In genomic region chr1:156214024-156214748, GRCh38 we compare ENCODE assay signal across 8 cellular contexts. TPM values are rescaled to one million over a fixed set of nuclear protein-coding genes. Genes with fewer than 3 reads are reported as not detected.
DNase-seq lines count a peak whose midpoint lies in the region; ATAC-seq, FAIRE-seq and TF ChIP-seq lines count a peak whose summit lies in the region.

No MANE protein-coding gene starts in this region.

- no peak for TF ChIP-seq POLR2A in HepG2 (IDR thresholded peaks at IDR 0.05; ENCODE audit: insufficient read depth in 1 of 2, low read depth in 2 of 2, low read length in 2 of 2)
- TF ChIP-seq POLR2A in uterus (IDR thresholded peaks at IDR 0.05), result no peak

- H3K27me3 ChIP-seq in HL-60 (ENCODE audit: insufficient read depth, poor library complexity, severe bottlenecking) (no peaks in the 10 kb centered on the region), HepG2 (ENCODE audit: control insufficient read depth in 1 of 2, insufficient read depth in 2 of 2, low read length in 2 of 2) (no peaks in the 10 kb centered on the region; a peak in 1 of 5 replicates), uterus (no peaks in the 10 kb centered on the region)

- peak overlapping the region; percentile 98 for H3K27ac Mint-ChIP-seq in activated naive CD4-positive, alpha-beta T cell treated with anti-CD3 and anti-CD28 coated beads, Interleukin-2, amount 50 U/mL, for 24 hours

- in situ Hi-C loops in HepG2 (cut with HindIII; ENCODE audit: extremely low pct_ligation_motif_present, low pct_unique_long_range_greater_than_20kb), result no loop called here

- no peak for DNase-seq in AG04449 (ENCODE audit: low read depth, low spot score)
- DNase-seq in HL-60 (ENCODE audit: low read depth in 1 of 2, low spot score in 1 of 2), result no peak
- peak; percentile 45 for DNase-seq in HepG2 (ENCODE audit: low spot score)
- no peak for DNase-seq in uterus
- no peak for DNase-seq in GM19238 (ENCODE audit: insufficient read length, low spot score)
- no peak for DNase-seq in DMS153 (lab: John Stamatoyannopoulos, UW)

- H3K4me1 ChIP-seq in HepG2 (ENCODE audit: insufficient read depth, low read length) (peaks cover 36% of the 10 kb centered on the region), uterus (peaks cover 0 to 3% of the 10 kb centered on the region in 2 donors)

- CTCF ChIA-PET in AG04449 (lab: Yijun Ruan, JAX), result interaction anchor here (0.6 to 3.9 kb wide), 5 partner anchors 10 to 124 kb away, joined by 3 to 43 read pairs (median 5); no protein-coding TSS in a partner anchor
- CTCF ChIA-PET in HepG2 (lab: Yijun Ruan, JAX; ENCODE audit: low intra/inter-chr PET ratio, low total read pairs), result no interaction called here

- peaks cover 28% of the 10 kb centered on the region for H3K79me2 ChIP-seq in HepG2 (ENCODE audit: insufficient read depth, low read length)

- no peaks in the 10 kb centered on the region for H4K20me1 ChIP-seq in HepG2 (ENCODE audit: insufficient read depth, low read length)

- H3K4me3 Mint-ChIP-seq in activated naive CD4-positive, alpha-beta T cell treated with anti-CD3 and anti-CD28 coated beads, Interleukin-2, amount 50 U/mL, for 24 hours, result peak overlapping the region; percentile 88

- H3K4me3 ChIP-seq in AG04449 (ENCODE audit: low read depth, low read length), result peak overlapping the region; percentile 96
- H3K4me3 ChIP-seq in HL-60 (replicated peaks; ENCODE audit: insufficient read depth, low read length), result no peak overlapping the region; the same call in 1 of the 2 replicates
- H3K4me3 ChIP-seq in HepG2 (replicated peaks in 1 of 3; ENCODE audit: insufficient read depth in 1 of 3, low read depth in 2 of 3, low read length in 3 of 3), result peak overlapping the region; percentile 75 to 88 (median 82); a peak in 5 of 6 replicates
- H3K4me3 ChIP-seq in uterus, result peak overlapping the region; percentile 59 to 63

- H3K9me3 Mint-ChIP-seq in activated naive CD4-positive, alpha-beta T cell treated with anti-CD3 and anti-CD28 coated beads, Interleukin-2, amount 50 U/mL, for 24 hours, result no peaks in the 10 kb centered on the region

- no peak for FAIRE-seq in HepG2 (lab: Jason Lieb, UNC)

- BruUV-seq in HepG2 (replicated peaks; lab: Mats Ljungman, UMichigan), result no TSS peak

- no peak for TF ChIP-seq CTCF in AG04449 (IDR thresholded peaks at IDR 0.05; ENCODE audit: insufficient read depth, low read length, missing control alignments)
- no peak for TF ChIP-seq CTCF in HL-60 (IDR thresholded peaks at IDR 0.05; ENCODE audit: insufficient read depth, low read length)
- TF ChIP-seq CTCF in HepG2 (CRISPR knock-in tag; IDR thresholded peaks at IDR 0.05), result no peak
- TF ChIP-seq CTCF in uterus (IDR thresholded peaks at IDR 0.05), result no peak

- no peak overlapping the region for H2AFZ ChIP-seq in HepG2 (ENCODE audit: low read length)

- intact Hi-C loops in HepG2 (cut with micrococcal nuclease; ENCODE audit: unreplicated experiment), result no loop called here
- intact Hi-C loops in uterus (cut with DNase I; ENCODE audit: low total_unique reads), result no loop called here

- peak overlapping the region; percentile 93 for H3K4me2 ChIP-seq in HepG2 (ENCODE audit: low read depth, low read length)

- peaks cover 19% of the 10 kb centered on the region for H3K36me3 Mint-ChIP-seq in activated naive CD4-positive, alpha-beta T cell treated with anti-CD3 and anti-CD28 coated beads, Interleukin-2, amount 50 U/mL, for 24 hours

- ATAC-seq in HepG2, result no peak
- no peak for ATAC-seq in GM21723 (IDR thresholded peaks at IDR 0.05; ENCODE audit: unreplicated experiment)

- H3K27me3 Mint-ChIP-seq in activated naive CD4-positive, alpha-beta T cell treated with anti-CD3 and anti-CD28 coated beads, Interleukin-2, amount 50 U/mL, for 24 hours, result no peaks in the 10 kb centered on the region

- TF ChIP-seq EP300 in HepG2 (IDR thresholded peaks at IDR 0.05; ENCODE audit: low read depth in 2 of 2, low read length in 2 of 2) (no peak), HepG2 (CRISPR knock-in tag; IDR thresholded peaks at IDR 0.05; ENCODE audit: borderline replicate concordance) (no peak)

- peak overlapping the region; percentile 97 for H3K9ac ChIP-seq in HepG2 (ENCODE audit: insufficient read depth, low read depth, low read length)

- H3K36me3 ChIP-seq in HepG2 (replicated peaks in 1 of 2; ENCODE audit: control insufficient read depth in 1 of 2, insufficient read depth in 2 of 2, low read length in 2 of 2) (peaks cover 7 to 24% of the 10 kb centered on the region in 2 experiments), uterus (no peaks in the 10 kb centered on the region)

- no peak for TF ChIP-seq RAD21 in HepG2 (CRISPR knock-in tag; IDR thresholded peaks at IDR 0.05)

- H3K27ac ChIP-seq in HL-60 (replicated peaks) (peak overlapping the region; percentile 93), HepG2 (ENCODE audit: extremely low read length, insufficient read depth, low read length) (peak overlapping the region; percentile 99), uterus (peak overlapping the region; percentile 93 to 95)

- POLR2A ChIA-PET in AG04449 (lab: Yijun Ruan, JAX), result interaction anchor here (1.2 to 1.7 kb wide), 2 partner anchors 19 to 21 kb away, joined by 4 to 19 read pairs; partner anchors contain the start of gene SLC25A44
- POLR2A ChIA-PET in HepG2 (lab: Yijun Ruan, JAX), result interaction anchor here (1.3 to 3.0 kb wide), 8 partner anchors 9 to 85 kb away, joined by 7 to 61 read pairs (median 13); partner anchors contain the start of gene SLC25A44

- H3K9me3 ChIP-seq in HepG2 (ENCODE audit: low read length) (no peaks in the 10 kb centered on the region), uterus (no peaks in the 10 kb centered on the region)

- H3K4me1 Mint-ChIP-seq in activated naive CD4-positive, alpha-beta T cell treated with anti-CD3 and anti-CD28 coated beads, Interleukin-2, amount 50 U/mL, for 24 hours, result peaks cover 44% of the 10 kb centered on the region

- WGBS in HepG2 (ENCODE audit: low lambda C conversion rate), result 84% methylated on average over 16 of the region's 16 CpGs

RNA-seq across cellular contexts. Expression of gene PMF1, which starts 1.4 kb away (rescaled TPM):
- total RNA-seq in HepG2 (2016; rRNA removed; fragmentation: Illumina TruSeq; extraction: Trizol) (89.0 and 94.7 TPM in 2 replicates), uterus (10 to 100 TPM; 45.2 to 61.3 (median 46.0) TPM)
- 17.5 TPM in 2 replicates for total RNA-seq in HepG2 (2016; cell fraction: cytosol; rRNA removed; fragmentation: Illumina TruSeq; extraction: Trizol; ENCODE audit: low read depth)
- 82.4 and 93.0 TPM in 2 replicates for total RNA-seq in HepG2 (2016; cell fraction: insoluble cytoplasmic fraction; rRNA removed; fragmentation: Illumina TruSeq; extraction: Trizol)
- 27.4 and 27.7 TPM in 2 replicates for total RNA-seq in HepG2 (2016; cell fraction: membrane; rRNA removed; fragmentation: Illumina TruSeq; extraction: Trizol)
- total RNA-seq in HepG2 (2016; cell fraction: nucleus; rRNA removed; fragmentation: Illumina TruSeq; extraction: Trizol), result 33.3 and 36.6 TPM in 2 replicates
- 68.4 and 72.5 TPM in 2 replicates for polyA plus RNA-seq in HepG2 (2011; rRNA removed)
- polyA plus RNA-seq in HepG2 (2011; cell fraction: cytosol; rRNA removed), result 86.5 and 119 TPM in 2 replicates
- 48.8 and 52.9 TPM in 2 replicates for polyA plus RNA-seq in HepG2 (2011; cell fraction: nucleus; rRNA removed)
- 33.5 and 43.4 TPM in 2 replicates for polyA plus RNA-seq in HepG2 (2012)
- 18.9 and 20.7 TPM in 2 replicates for polyA plus RNA-seq in HepG2 (2016; cell fraction: cytosol; fragmentation: Illumina TruSeq; extraction: Trizol; ENCODE audit: low read depth)
- polyA plus RNA-seq in HepG2 (2016; cell fraction: insoluble cytoplasmic fraction; fragmentation: Illumina TruSeq; extraction: Trizol; ENCODE audit: low read depth), result 86.3 and 93.3 TPM in 2 replicates
- polyA plus RNA-seq in HepG2 (2016; cell fraction: membrane; fragmentation: Illumina TruSeq; extraction: Trizol; ENCODE audit: low read depth), result 23.3 and 27.3 TPM in 2 replicates
- 65.7 and 78.3 TPM in 2 replicates for polyA plus RNA-seq in HepG2 (2016; cell fraction: nucleus; fragmentation: Illumina TruSeq; extraction: Trizol; ENCODE audit: insufficient read depth, low read depth)
- polyA minus RNA-seq in HepG2 (2011; rRNA and poly(A)+ RNA removed; ENCODE audit: low replicate concordance), result 42.8 and 60.1 TPM in 2 replicates
- polyA minus RNA-seq in HepG2 (2011; cell fraction: cytosol; rRNA and poly(A)+ RNA removed), result 14.4 and 17.2 TPM in 2 replicates
- 15.6 and 15.8 TPM in 2 replicates for polyA minus RNA-seq in HepG2 (2011; cell fraction: nucleus; rRNA and poly(A)+ RNA removed)

RNA-seq across cellular contexts. Expression of gene SLC25A44, which starts 20.3 kb away (rescaled TPM):
- total RNA-seq in HepG2 (2016; rRNA removed; fragmentation: Illumina TruSeq; extraction: Trizol) (10.7 and 12.4 TPM in 2 replicates), uterus (10 to 100 TPM in 2 of 4 donors, 1 to 10 TPM in 2; 5.9 to 26.9 (median 11.1) TPM)
- total RNA-seq in HepG2 (2016; cell fraction: cytosol; rRNA removed; fragmentation: Illumina TruSeq; extraction: Trizol; ENCODE audit: low read depth), result 2.6 and 3.8 TPM in 2 replicates
- total RNA-seq in HepG2 (2016; cell fraction: insoluble cytoplasmic fraction; rRNA removed; fragmentation: Illumina TruSeq; extraction: Trizol), result 11.2 and 11.8 TPM in 2 replicates
- 11.4 and 14.2 TPM in 2 replicates for total RNA-seq in HepG2 (2016; cell fraction: membrane; rRNA removed; fragmentation: Illumina TruSeq; extraction: Trizol)
- total RNA-seq in HepG2 (2016; cell fraction: nucleus; rRNA removed; fragmentation: Illumina TruSeq; extraction: Trizol), result 8.0 and 11.8 TPM in 2 replicates
- 13.4 and 14.3 TPM in 2 replicates for polyA plus RNA-seq in HepG2 (2011; rRNA removed)
- polyA plus RNA-seq in HepG2 (2011; cell fraction: cytosol; rRNA removed), result 9.3 and 10.2 TPM in 2 replicates
- 16.0 and 19.8 TPM in 2 replicates for polyA plus RNA-seq in HepG2 (2011; cell fraction: nucleus; rRNA removed)
- polyA plus RNA-seq in HepG2 (2012), result 13.1 and 13.9 TPM in 2 replicates
- polyA plus RNA-seq in HepG2 (2016; cell fraction: cytosol; fragmentation: Illumina TruSeq; extraction: Trizol; ENCODE audit: low read depth), result 2.3 TPM in 2 replicates
- polyA plus RNA-seq in HepG2 (2016; cell fraction: insoluble cytoplasmic fraction; fragmentation: Illumina TruSeq; extraction: Trizol; ENCODE audit: low read depth), result 14.4 and 18.0 TPM in 2 replicates
- 11.1 and 12.7 TPM in 2 replicates for polyA plus RNA-seq in HepG2 (2016; cell fraction: membrane; fragmentation: Illumina TruSeq; extraction: Trizol; ENCODE audit: low read depth)
- polyA plus RNA-seq in HepG2 (2016; cell fraction: nucleus; fragmentation: Illumina TruSeq; extraction: Trizol; ENCODE audit: insufficient read depth, low read depth), result 18.3 and 20.7 TPM in 2 replicates
- 12.6 and 66.8 TPM in 2 replicates for polyA minus RNA-seq in HepG2 (2011; rRNA and poly(A)+ RNA removed; ENCODE audit: low replicate concordance)
- 4.2 and 6.0 TPM in 2 replicates for polyA minus RNA-seq in HepG2 (2011; cell fraction: cytosol; rRNA and poly(A)+ RNA removed)
- polyA minus RNA-seq in HepG2 (2011; cell fraction: nucleus; rRNA and poly(A)+ RNA removed), result 5.8 and 9.9 TPM in 2 replicates

RNA-seq across cellular contexts. Expression of gene BGLAP, which starts 27.8 kb away (rescaled TPM):
- total RNA-seq in HepG2 (2016; rRNA removed; fragmentation: Illumina TruSeq; extraction: Trizol) (0.62 TPM in 1 of 2 replicates, not detected in the other), uterus (1 to 10 TPM in 1 of 4 donors, under 1 TPM in 2, not detected in 1; 0.29 to 4.2 (median 0.90) TPM)
- not detected in 2 replicates for total RNA-seq in HepG2 (2016; cell fraction: cytosol; rRNA removed; fragmentation: Illumina TruSeq; extraction: Trizol; ENCODE audit: low read depth)
- 0.32 TPM in 1 of 2 replicates, not detected in the other for total RNA-seq in HepG2 (2016; cell fraction: insoluble cytoplasmic fraction; rRNA removed; fragmentation: Illumina TruSeq; extraction: Trizol)
- total RNA-seq in HepG2 (2016; cell fraction: membrane; rRNA removed; fragmentation: Illumina TruSeq; extraction: Trizol), result not detected in 2 replicates
- 1.1 and 1.5 TPM in 2 replicates for total RNA-seq in HepG2 (2016; cell fraction: nucleus; rRNA removed; fragmentation: Illumina TruSeq; extraction: Trizol)
- polyA plus RNA-seq in HepG2 (2011; rRNA removed), result 1.4 and 1.6 TPM in 2 replicates
- 0.29 and 0.40 TPM in 2 replicates for polyA plus RNA-seq in HepG2 (2011; cell fraction: cytosol; rRNA removed)
- 9.8 and 12.1 TPM in 2 replicates for polyA plus RNA-seq in HepG2 (2011; cell fraction: nucleus; rRNA removed)
- polyA plus RNA-seq in HepG2 (2012), result 1.3 TPM in 2 replicates
- not detected in 2 replicates for polyA plus RNA-seq in HepG2 (2016; cell fraction: cytosol; fragmentation: Illumina TruSeq; extraction: Trizol; ENCODE audit: low read depth)
- polyA plus RNA-seq in HepG2 (2016; cell fraction: insoluble cytoplasmic fraction; fragmentation: Illumina TruSeq; extraction: Trizol; ENCODE audit: low read depth), result 0.29 TPM in 1 of 2 replicates, not detected in the other
- not detected in 2 replicates for polyA plus RNA-seq in HepG2 (2016; cell fraction: membrane; fragmentation: Illumina TruSeq; extraction: Trizol; ENCODE audit: low read depth)
- 2.1 TPM in 2 replicates for polyA plus RNA-seq in HepG2 (2016; cell fraction: nucleus; fragmentation: Illumina TruSeq; extraction: Trizol; ENCODE audit: insufficient read depth, low read depth)
- 1.4 and 2.2 TPM in 2 replicates for polyA minus RNA-seq in HepG2 (2011; rRNA and poly(A)+ RNA removed; ENCODE audit: low replicate concordance)
- not detected in 2 replicates for polyA minus RNA-seq in HepG2 (2011; cell fraction: cytosol; rRNA and poly(A)+ RNA removed)
- 1.9 and 2.0 TPM in 2 replicates for polyA minus RNA-seq in HepG2 (2011; cell fraction: nucleus; rRNA and poly(A)+ RNA removed)

RNA-seq across cellular contexts. Expression of gene PAQR6, which starts 33.7 kb away (rescaled TPM):
- total RNA-seq in HepG2 (2016; rRNA removed; fragmentation: Illumina TruSeq; extraction: Trizol), result 0.14 and 0.82 TPM in 2 replicates
- total RNA-seq in HepG2 (2016; cell fraction: cytosol; rRNA removed; fragmentation: Illumina TruSeq; extraction: Trizol; ENCODE audit: low read depth), result 0.26 TPM in 1 of 2 replicates, not detected in the other
- total RNA-seq in HepG2 (2016; cell fraction: insoluble cytoplasmic fraction; rRNA removed; fragmentation: Illumina TruSeq; extraction: Trizol), result 0.10 and 0.71 TPM in 2 replicates
- total RNA-seq in HepG2 (2016; cell fraction: membrane; rRNA removed; fragmentation: Illumina TruSeq; extraction: Trizol), result 0.34 and 0.43 TPM in 2 replicates
- 1.0 and 1.1 TPM in 2 replicates for total RNA-seq in HepG2 (2016; cell fraction: nucleus; rRNA removed; fragmentation: Illumina TruSeq; extraction: Trizol)
- 1.4 and 2.0 TPM in 2 replicates for polyA plus RNA-seq in HepG2 (2011; rRNA removed)
- polyA plus RNA-seq in HepG2 (2011; cell fraction: cytosol; rRNA removed), result 0.21 and 0.47 TPM in 2 replicates
- 25.1 and 43.0 TPM in 2 replicates for polyA plus RNA-seq in HepG2 (2011; cell fraction: nucleus; rRNA removed)
- 2.4 and 4.5 TPM in 2 replicates for polyA plus RNA-seq in HepG2 (2012)
- polyA plus RNA-seq in HepG2 (2016; cell fraction: cytosol; fragmentation: Illumina TruSeq; extraction: Trizol; ENCODE audit: low read depth), result 0.09 and 0.17 TPM in 2 replicates
- polyA plus RNA-seq in HepG2 (2016; cell fraction: insoluble cytoplasmic fraction; fragmentation: Illumina TruSeq; extraction: Trizol; ENCODE audit: low read depth), result 0.32 and 0.57 TPM in 2 replicates
- polyA plus RNA-seq in HepG2 (2016; cell fraction: membrane; fragmentation: Illumina TruSeq; extraction: Trizol; ENCODE audit: low read depth), result 0.24 and 0.26 TPM in 2 replicates
- 3.7 and 4.1 TPM in 2 replicates for polyA plus RNA-seq in HepG2 (2016; cell fraction: nucleus; fragmentation: Illumina TruSeq; extraction: Trizol; ENCODE audit: insufficient read depth, low read depth)
- 0.98 and 1.0 TPM in 2 replicates for polyA minus RNA-seq in HepG2 (2011; rRNA and poly(A)+ RNA removed; ENCODE audit: low replicate concordance)
- polyA minus RNA-seq in HepG2 (2011; cell fraction: cytosol; rRNA and poly(A)+ RNA removed), result 0.59 and 1.9 TPM in 2 replicates
- 1.9 and 2.4 TPM in 2 replicates for polyA minus RNA-seq in HepG2 (2011; cell fraction: nucleus; rRNA and poly(A)+ RNA removed)
- 1 to 10 TPM in 2 of 4 donors, under 1 TPM in 1, not detected in 1; 0.51 to 1.2 (median 1.1) TPM for total RNA-seq in uterus
